ENCODE assay signal across 10 cellular contexts in genomic region chr3:50632450-50632849, GRCh38. TPM values are rescaled to one million over a fixed set of nuclear protein-coding genes. Genes with fewer than 3 reads are reported as not detected.
DNase-seq lines count a peak whose midpoint lies in the region; ATAC-seq lines count a peak whose summit lies in the region.
"Had no signal": no experiment of that assay in that cellular context is flagged by ENCODE, and none has a peak within 500 bp of the region (broad histone marks: within the 10 kb centered on the region; RNA-seq: fewer than 3 reads in every experiment).

No MANE protein-coding gene starts in this region.

- peaks cover 0 to 14% of the 10 kb centered on the region in 2 donors for H3K4me1 ChIP-seq in neuronal stem cell (ENCODE audit: control insufficient read depth in 2 of 2, insufficient read depth in 1 of 2, low read depth in 1 of 2, low read length in 2 of 2)

- no peak for ATAC-seq in GM21786 (IDR thresholded peaks at IDR 0.05; ENCODE audit: unreplicated experiment)

- no peak overlapping the region for H3K4me3 Mint-ChIP-seq in activated CD4-positive, alpha-beta memory T cell treated with anti-CD3 and anti-CD28 coated beads for 36 hours
- H3K4me3 Mint-ChIP-seq: brain had no signal

- CTCF ChIA-PET in activated CD4-positive, alpha-beta memory T cell treated with anti-CD3 and anti-CD28 coated beads for 36 hours (lab: Charles Lee), result interaction anchor here (0.7 to 4.3 kb wide), 8 partner anchors 9 to 752 kb away, joined by 3 to 34 read pairs (median 4); partner anchors contain the start of genes CISH, MANF and MAPKAPK3

- H3K27ac Mint-ChIP-seq in activated CD4-positive, alpha-beta memory T cell treated with anti-CD3 and anti-CD28 coated beads for 36 hours, result peak overlapping the region; percentile 86

- H3K27me3 ChIP-seq in neuronal stem cell (ENCODE audit: control insufficient read depth in 3 of 3, insufficient read depth in 3 of 3, low read depth in 1 of 3, low read length in 3 of 3), result no peaks in the 10 kb centered on the region

- no peak overlapping the region for H2BK15ac ChIP-seq in neuronal stem cell (ENCODE audit: low read length)

- H2AFZ ChIP-seq in neuronal stem cell (ENCODE audit: low read length), result no peak overlapping the region

- H3K27ac ChIP-seq in neuronal stem cell (replicated peaks; ENCODE audit: low read length), result no peak overlapping the region

- no peak overlapping the region for H2AK5ac ChIP-seq in neuronal stem cell (ENCODE audit: low read depth, low read length)

- no peak overlapping the region for H4K91ac ChIP-seq in neuronal stem cell (ENCODE audit: low read depth, low read length, poor library complexity)

- H3K36me3 ChIP-seq in neuronal stem cell (replicated peaks in 1 of 2; ENCODE audit: control insufficient read depth in 2 of 2, insufficient read depth in 2 of 2, low read length in 2 of 2), result peaks cover 0 to 5% of the 10 kb centered on the region in 2 donors

- WGBS in neuronal stem cell (ENCODE audit: extremely low coverage in 2 of 2, insufficient read length in 2 of 2, insufficient replicate concordance in 1 of 2), 2 donors, result no CpG with 5 or more reads among the region's 5 CpGs

- peaks cover 89% of the 10 kb centered on the region for H3K4me1 Mint-ChIP-seq in activated CD4-positive, alpha-beta memory T cell treated with anti-CD3 and anti-CD28 coated beads for 36 hours (ENCODE audit: low read depth)

- no peak overlapping the region for H3K23ac ChIP-seq in neuronal stem cell (ENCODE audit: low read depth, low read length, poor library complexity)

- intact Hi-C loops in activated CD4-positive, alpha-beta memory T cell treated with anti-CD3 and anti-CD28 coated beads for 36 hours (cut with micrococcal nuclease), result loop anchor here (1.0 kb wide), 1 partner anchor 10 kb away; no protein-coding TSS in a partner anchor

- DNase-seq in GF-D8 (lab: John Stamatoyannopoulos, UW) (peak; percentile 88), M059J (ENCODE audit: low read depth) (peak; percentile 88), neuronal stem cell (ENCODE audit: low spot score) (no peak), HuH-7 (ENCODE audit: low spot score) (no peak)
- peak; percentile 53 for DNase-seq in activated CD4-positive, alpha-beta memory T cell treated with anti-CD3 and anti-CD28 coated beads for 36 hours
- no peak for DNase-seq in stimulated activated CD4-positive, alpha-beta T cell treated with anti-CD3 and anti-CD28 coated beads, Interleukin-4, amount 100 ng/mL, for 1 hour
- DNase-seq: activated CD4-positive, alpha-beta T cell treated with anti-CD3 and anti-CD28 coated beads for 4 hours; IMR-90 had no signal

- H3K27me3 Mint-ChIP-seq in activated CD4-positive, alpha-beta memory T cell treated with anti-CD3 and anti-CD28 coated beads for 36 hours, result no peaks in the 10 kb centered on the region
- H3K27me3 Mint-ChIP-seq: brain had no signal

- H3K14ac ChIP-seq in neuronal stem cell (ENCODE audit: low read length), result no peak overlapping the region

- no peaks in the 10 kb centered on the region for H3K9me3 ChIP-seq in neuronal stem cell (replicated peaks in 1 of 2; ENCODE audit: control insufficient read depth in 2 of 2, insufficient read depth in 1 of 2, low read depth in 1 of 2, low read length in 2 of 2)

- no peak overlapping the region for H4K8ac ChIP-seq in neuronal stem cell (ENCODE audit: low read depth, low read length)

- H3K4me3 ChIP-seq in neuronal stem cell (ENCODE audit: low read length in 2 of 2), result no peak overlapping the region

- H3K18ac ChIP-seq in neuronal stem cell (ENCODE audit: low read length), result peak overlapping the region; percentile 50

- POLR2A ChIA-PET in activated CD4-positive, alpha-beta memory T cell treated with anti-CD3 and anti-CD28 coated beads for 36 hours (lab: Charles Lee), result interaction anchor here (1.4 to 1.8 kb wide), 2 partner anchors 8 to 15 kb away, joined by 4 to 9 read pairs; partner anchors contain the start of gene MAPKAPK3

- no peak overlapping the region for H3K4ac ChIP-seq in neuronal stem cell (ENCODE audit: low read length)

- H3K9me3 Mint-ChIP-seq in activated CD4-positive, alpha-beta memory T cell treated with anti-CD3 and anti-CD28 coated beads for 36 hours, result no peaks in the 10 kb centered on the region

- no peak overlapping the region for H2BK120ac ChIP-seq in neuronal stem cell (ENCODE audit: low read depth, low read length)

- peaks cover 20% of the 10 kb centered on the region for H3K36me3 Mint-ChIP-seq in activated CD4-positive, alpha-beta memory T cell treated with anti-CD3 and anti-CD28 coated beads for 36 hours
- H3K36me3 Mint-ChIP-seq: brain had no signal

- no peak overlapping the region for H2BK5ac ChIP-seq in neuronal stem cell (ENCODE audit: low read length)

- H3K4me2 ChIP-seq in neuronal stem cell (ENCODE audit: insufficient read depth, low read length, poor library complexity, severe bottlenecking), result no peak overlapping the region

- no peak overlapping the region for H2BK12ac ChIP-seq in neuronal stem cell (ENCODE audit: low read length)

- H3K9ac ChIP-seq in neuronal stem cell (ENCODE audit: low read depth, low read length, poor library complexity), result no peak overlapping the region

- peaks cover 12% of the 10 kb centered on the region for H3K79me1 ChIP-seq in neuronal stem cell (ENCODE audit: low read depth, low read length)

RNA-seq across cellular contexts. Expression of gene MAPKAPK3, which starts 15.5 kb away (rescaled TPM):
- total RNA-seq in M059J (2014; rRNA removed; shearing (Covaris generic)), result 40.0 and 46.4 TPM in 2 replicates
- total RNA-seq in activated CD4-positive, alpha-beta memory T cell treated with anti-CD3 and anti-CD28 coated beads for 36 hours, result 100 to 1,000 TPM; 186 to 187 TPM
- 90.3 TPM for polyA plus RNA-seq in neuronal stem cell (2013, experiment 1 of 2)
- 89.0 TPM for polyA plus RNA-seq in neuronal stem cell (2013, experiment 2 of 2)

RNA-seq across cellular contexts. Expression of gene CISH, which starts 20.9 kb away (rescaled TPM):
- total RNA-seq in M059J (2014; rRNA removed; shearing (Covaris generic)), result 0.81 and 0.99 TPM in 2 replicates
- total RNA-seq in activated CD4-positive, alpha-beta memory T cell treated with anti-CD3 and anti-CD28 coated beads for 36 hours, result 100 to 1,000 TPM; 319 TPM
- polyA plus RNA-seq in neuronal stem cell (2013, experiment 1 of 2), result 2.1 TPM
- 2.1 TPM for polyA plus RNA-seq in neuronal stem cell (2013, experiment 2 of 2)

RNA-seq across cellular contexts. Expression of gene DOCK3, which starts 42.3 kb away (rescaled TPM):
- total RNA-seq in M059J (2014; rRNA removed; shearing (Covaris generic)), result 0.52 and 1.0 TPM in 2 replicates
- total RNA-seq in activated CD4-positive, alpha-beta memory T cell treated with anti-CD3 and anti-CD28 coated beads for 36 hours, result 1 to 10 TPM; 2.7 to 2.9 TPM
- 5.7 TPM for polyA plus RNA-seq in neuronal stem cell (2013, experiment 1 of 2)
- 6.0 TPM for polyA plus RNA-seq in neuronal stem cell (2013, experiment 2 of 2)

Comparison
In these comparisons a context has a peak if more than half of its experiments do, and no peak if none do; other contexts are left out.
1. DNase-seq: peak in GF-D8 (single experiment), M059J (single experiment) and activated CD4-positive, alpha-beta memory T cell treated with anti-CD3 and anti-CD28 coated beads for 36 hours (single experiment); none in neuronal stem cell (single experiment), stimulated activated CD4-positive, alpha-beta T cell treated with anti-CD3 and anti-CD28 coated beads, Interleukin-4, amount 100 ng/mL, for 1 hour (single experiment) and HuH-7 (single experiment).
2. RNA of gene CISH, which starts 20.9 kb away (total RNA-seq): 319 TPM in activated CD4-positive, alpha-beta memory T cell treated with anti-CD3 and anti-CD28 coated beads for 36 hours; 0.81 to 0.99 TPM in M059J; every median in the first group is over 100 times any median in the second.